Comparison of ENCODE assay signal across 2 cellular contexts in the genomic region with DNA sequence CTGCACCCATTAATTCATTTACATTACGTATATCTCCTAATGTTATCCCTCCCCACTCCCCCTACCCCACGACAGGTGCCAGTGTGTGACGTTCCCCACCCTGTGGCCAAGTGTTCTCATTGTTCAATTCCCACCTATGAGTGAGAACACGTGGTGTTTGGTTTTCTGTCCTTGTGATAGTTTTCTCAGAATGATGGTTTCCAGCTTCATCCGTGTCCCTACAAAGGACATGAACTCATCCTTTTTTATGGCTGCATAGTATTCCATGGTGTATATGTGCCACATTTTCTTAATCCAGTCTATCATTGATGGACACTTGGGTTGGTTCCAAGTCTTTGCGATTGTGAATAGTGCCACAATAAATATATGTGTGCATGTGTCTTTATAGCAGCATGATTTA.
TF ChIP-seq lines count a peak whose summit lies in the region.

No MANE protein-coding gene starts in this region.

TF ChIP-seq in HEK293, 187 proteins besides CTCF, POLR2A, EP300 and RAD21:
- peak; percentile 91 for TF ChIP-seq ZNF146 (tag by site-specific recombination; IDR thresholded peaks at IDR 0.05)

TF ChIP-seq in K562, 482 proteins besides CTCF, POLR2A, EP300 and RAD21:
- peak; percentile 68 for TF ChIP-seq ZNF146 (CRISPR knock-in tag; IDR thresholded peaks at IDR 0.05; ENCODE audit: unreplicated experiment)
